8 cellular contexts compared by ENCODE assay signal in genomic region chr7:64794171-64794844, GRCh38. TPM values are rescaled to one million over a fixed set of nuclear protein-coding genes. Genes with fewer than 3 reads are reported as not detected.
DNase-seq lines count a peak whose midpoint lies in the region; ATAC-seq and TF ChIP-seq lines count a peak whose summit lies in the region.

Gene ZNF138 (plus strand): TSS chr7:64794428. CDS start chr7:64794569, 141 bp downstream.

- POLR2A ChIA-PET in T-cell (lab: Charles Lee), result interaction anchor here (0.6 to 1.2 kb wide), 4 partner anchors 96 to 914 kb away, joined by 3 read pairs; no protein-coding TSS in a partner anchor

- TF ChIP-seq CTCF in GM13977 (IDR thresholded peaks at IDR 0.05; ENCODE audit: extremely low read depth, insufficient read depth, missing control alignments), result no peak
- TF ChIP-seq CTCF in type B pancreatic cell (conservative IDR thresholded peaks at IDR 0.05), result peak; percentile 41

- CTCF ChIA-PET in T-cell (lab: Charles Lee), result interaction anchor here (0.7 to 1.9 kb wide), 8 partner anchors 8 to 487 kb away, joined by 3 to 6 read pairs (median 3); partner anchors contain the start of genes ZNF107 (in 1 of the 2) and ZNF680 (in 1 of the 2)

- H3K36me3 Mint-ChIP-seq in T-cell (peaks cover 14% of the 10 kb centered on the region), type B pancreatic cell (peaks cover 21% of the 10 kb centered on the region)

- H3K27me3 Mint-ChIP-seq in T-cell (no peaks in the 10 kb centered on the region), type B pancreatic cell (no peaks in the 10 kb centered on the region)

- H3K9me3 Mint-ChIP-seq in T-cell (no peaks in the 10 kb centered on the region), type B pancreatic cell (no peaks in the 10 kb centered on the region)

- H3K27ac Mint-ChIP-seq in T-cell, result peak within 1 kb of the TSS; percentile 97
- H3K27ac Mint-ChIP-seq in type B pancreatic cell, result peak within 1 kb of the TSS; percentile 99

- H3K4me3 Mint-ChIP-seq in T-cell (peak within 1 kb of the TSS; percentile 99), type B pancreatic cell (peak within 1 kb of the TSS; percentile 98)

- DNase-seq in GM13977 (ENCODE audit: low spot score) (peak; percentile 93), NCI-H146 (lab: John Stamatoyannopoulos, UW) (peak; percentile 100), T-cell (peak; percentile 87 to 96 (median 93)), amniotic stem cell (lab: John Stamatoyannopoulos, UW) (peak; percentile 93), left cardiac atrium (peak; percentile 97), posterior cingulate gyrus (peak; percentile 92 to 100 (median 97)), type B pancreatic cell (ENCODE audit: extremely low spot score, unreplicated experiment) (peak; percentile 95)

- ATAC-seq in HG02870 (IDR thresholded peaks at IDR 0.05; ENCODE audit: unreplicated experiment), result peak; percentile 100
- peak; percentile 99 to 100 (median 100) for ATAC-seq in T-cell (replicated peaks in 1 of 4)
- peak; percentile 100 for ATAC-seq in left cardiac atrium

- peaks cover 29 to 42% (median 37%) of the 10 kb centered on the region in 3 donors for H3K4me1 Mint-ChIP-seq in T-cell
- peaks cover 7% of the 10 kb centered on the region for H3K4me1 Mint-ChIP-seq in type B pancreatic cell (ENCODE audit: unreplicated experiment)

- in situ Hi-C loops in GM13977 (cut with MboI; ENCODE audit: low pct_unique_long_range_greater_than_20kb, low sequenced_read_pairs, unreplicated experiment), result no loop called here

- intact Hi-C loops in left cardiac atrium (cut with DNase I) (no loop called here), posterior cingulate gyrus (cut with DNase I) (loop anchor here (5.0 to 10.0 kb wide), 3 partner anchors 130 to 490 kb away; partner anchors contain the start of genes ZNF107 and ZNF680)

RNA-seq across cellular contexts. Expression of gene ZNF138, which starts in this region (rescaled TPM):
- total RNA-seq in T-cell (10 to 100 TPM in 4 of 5 donors, 1 to 10 TPM in 1; 9.3 to 13.4 (median 11.1) TPM), left cardiac atrium (1 to 10 TPM; 5.6 to 6.0 TPM), type B pancreatic cell (ENCODE audit: low replicate concordance) (9.4 and 11.6 TPM in 2 replicates)

Comparison
In these comparisons a context has a peak if more than half of its experiments do, and no peak if none do; other contexts are left out.
1. Peak in every context shown above with its lines: DNase-seq and ATAC-seq.